Comparison of ENCODE assay signal across 8 cellular contexts in genomic region chr9:133160742-133161541, GRCh38. TPM values are rescaled to one million over a fixed set of nuclear protein-coding genes. Genes with fewer than 3 reads are reported as not detected.
A peak's percentile ranks its signal among the peaks of the same experiment; 100 is the strongest.
DNase-seq lines count a peak whose midpoint lies in the region; ATAC-seq and TF ChIP-seq lines count a peak whose summit lies in the region.

No MANE protein-coding gene starts in this region.

- H3K4me1 Mint-ChIP-seq in memory B cell, result peaks cover 16% of the 10 kb centered on the region

- no peaks in the 10 kb centered on the region for H3K27me3 Mint-ChIP-seq in memory B cell

- intact Hi-C loops in upper lobe of right lung (cut with DNase I), result no loop called here

- H3K36me3 Mint-ChIP-seq in memory B cell, result peaks cover 6% of the 10 kb centered on the region

- peak; percentile 68 for ATAC-seq in memory B cell (ENCODE audit: low read depth)
- ATAC-seq in upper lobe of right lung, result peak; percentile 89
- ATAC-seq in HG03565 (IDR thresholded peaks at IDR 0.05; ENCODE audit: unreplicated experiment), result no peak

- H3K9me3 Mint-ChIP-seq in memory B cell, result no peaks in the 10 kb centered on the region

- H3K36me3 ChIP-seq in MG63 (peaks cover 16% of the 10 kb centered on the region), upper lobe of right lung (no peaks in the 10 kb centered on the region)

- DNase-seq in activated T-cell treated with anti-CD3 and anti-CD28 coated beads for 48 hours (ENCODE audit: low read depth) (peak; percentile 24), activated T-cell treated with anti-CD3 and anti-CD28 coated beads for 4 hours (no peak), MG63 (peak; percentile 65), T-helper 1 cell (peak in 3 of 5 donors; percentile 23 to 51 (median 40)), memory B cell (ENCODE audit: low spot score in 2 of 2) (peak in 1 of 2 donors; percentile 40), upper lobe of right lung (peak; percentile 81)
- DNase-seq in effector CD4-positive, alpha-beta T cell, result peak; percentile 41

- peak overlapping the region; percentile 30 for H3K27ac ChIP-seq in upper lobe of right lung

- no peak overlapping the region for H3K4me3 Mint-ChIP-seq in memory B cell

- H3K27ac Mint-ChIP-seq in memory B cell, result no peak overlapping the region

- H3K9me3 ChIP-seq in MG63 (no peaks in the 10 kb centered on the region), upper lobe of right lung (no peaks in the 10 kb centered on the region)

- peaks cover 14% of the 10 kb centered on the region for H3K4me1 ChIP-seq in upper lobe of right lung

- no peaks in the 10 kb centered on the region for H3K27me3 ChIP-seq in MG63
- no peaks in the 10 kb centered on the region for H3K27me3 ChIP-seq in upper lobe of right lung

- no peak overlapping the region for H3K4me3 ChIP-seq in MG63
- H3K4me3 ChIP-seq in upper lobe of right lung, result no peak overlapping the region

- peak; percentile 76 for TF ChIP-seq CTCF in upper lobe of right lung (IDR thresholded peaks at IDR 0.05)

RNA-seq across cellular contexts. Expression of gene GBGT1, which starts 2.8 kb away (rescaled TPM):
- 7.2 and 7.6 TPM in 2 replicates for total RNA-seq in MG63 (2014; rRNA removed; shearing (Covaris generic); ENCODE audit: low replicate concordance)
- total RNA-seq in upper lobe of right lung, result 27.4 TPM

RNA-seq across cellular contexts. Expression of gene RALGDS, which starts 39.9 kb away (rescaled TPM):
- 21.4 and 22.8 TPM in 2 replicates for total RNA-seq in MG63 (2014; rRNA removed; shearing (Covaris generic); ENCODE audit: low replicate concordance)
- total RNA-seq in upper lobe of right lung, result 66.3 TPM

RNA-seq across cellular contexts. Expression of gene OBP2B, which starts 48.1 kb away (rescaled TPM):
- not detected in 2 replicates for total RNA-seq in MG63 (2014; rRNA removed; shearing (Covaris generic); ENCODE audit: low replicate concordance)
- not detected for total RNA-seq in upper lobe of right lung
